Comparison of ENCODE assay signal across 9 cellular contexts in the genomic region with DNA sequence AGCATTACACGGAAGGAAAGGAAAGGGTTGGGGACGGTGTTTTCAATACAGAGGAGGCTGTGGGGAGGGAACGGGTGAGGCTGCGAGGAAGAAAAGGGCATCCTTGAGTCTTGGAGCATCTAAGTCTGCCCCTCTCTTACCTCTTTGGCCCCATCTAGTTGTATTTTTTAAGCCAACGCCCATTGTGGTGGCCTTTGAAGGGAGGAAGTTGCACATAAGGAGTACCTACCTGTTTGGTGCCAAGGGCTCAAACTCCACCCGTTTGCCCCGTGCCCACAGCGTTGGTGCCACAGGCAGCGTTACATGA.
DNase-seq lines count a peak whose midpoint lies in the region; ATAC-seq, FAIRE-seq and TF ChIP-seq lines count a peak whose summit lies in the region.
"Had no signal": no experiment of that assay in that cellular context is flagged by ENCODE, and none has a peak within 500 bp of the region (broad histone marks: within the 10 kb centered on the region; RNA-seq: fewer than 3 reads in every experiment).

No MANE protein-coding gene starts in this region.

- no peaks in the 10 kb centered on the region for H3K79me2 ChIP-seq in astrocyte (ENCODE audit: insufficient read depth, low read length)

- peak overlapping the region; percentile 73 for H3K9ac ChIP-seq in astrocyte (ENCODE audit: low read length)

- DNase-seq in activated T-helper 1 cell treated with Interleukin-2 at 50 U/mL for 16 hours (ENCODE audit: low read depth) (peak; percentile 14), astrocyte (ENCODE audit: low read depth) (no peak), lower lobe of right lung (no peak), tibial artery (no peak), NCI-H446 treated with DMSO at 0.1 percent for 48 hours (lab: John Stamatoyannopoulos, UW) (no peak), NCI-H1436 treated with DMSO at 0.1 percent for 48 hours (lab: John Stamatoyannopoulos, UW) (no peak)
- no peak for DNase-seq in activated T-helper 1 cell treated with anti-CD3 and anti-CD28 coated beads, Interleukin-12 subunit alpha, Interleukin-12 subunit beta, Interleukin-2, Interleukin-4 antibody, amounts not matched to agents 30 ng/mL and 10 ng/mL and 1 ng/mL, durations not matched to agents 14 hours and 24 hours and 36 hours (ENCODE audit: low spot score)

- H4K20me1 ChIP-seq in astrocyte (ENCODE audit: insufficient read depth, low read length), result peaks cover 3% of the 10 kb centered on the region

- H3K4me1 Mint-ChIP-seq in activated T-helper 1 cell treated with anti-CD3 and anti-CD28 coated beads, Interleukin-12 subunit alpha, Interleukin-12 subunit beta, Interleukin-2, Interleukin-4 antibody, amounts not matched to agents 30 ng/mL and 10 ng/mL and 1 ng/mL, durations not matched to agents 14 hours and 24 hours and 36 hours (ENCODE audit: low read depth), result peaks cover 7% of the 10 kb centered on the region
- peaks cover 23% of the 10 kb centered on the region for H3K4me1 Mint-ChIP-seq in astrocyte (ENCODE audit: low read depth, unreplicated experiment)

- H3K4me3 ChIP-seq in astrocyte (ENCODE audit: insufficient read depth, low read depth, low read length) (peak overlapping the region; percentile 63), lower lobe of right lung (peak overlapping the region; percentile 56), tibial artery (peak overlapping the region; percentile 46 to 60)

- H3K4me2 ChIP-seq in astrocyte (ENCODE audit: low read length), result peak overlapping the region; percentile 97

- H3K4me3 Mint-ChIP-seq in activated T-helper 1 cell treated with anti-CD3 and anti-CD28 coated beads, Interleukin-12 subunit alpha, Interleukin-12 subunit beta, Interleukin-2, Interleukin-4 antibody, amounts not matched to agents 30 ng/mL and 10 ng/mL and 1 ng/mL, durations not matched to agents 14 hours and 24 hours and 36 hours, result no peak overlapping the region
- H3K4me3 Mint-ChIP-seq in astrocyte (ENCODE audit: unreplicated experiment), result peak overlapping the region; percentile 75

- intact Hi-C loops in activated T-helper 1 cell treated with anti-CD3 and anti-CD28 coated beads, Interleukin-12 subunit alpha, Interleukin-12 subunit beta, Interleukin-2, Interleukin-4 antibody, amounts not matched to agents 30 ng/mL and 10 ng/mL and 1 ng/mL, durations not matched to agents 14 hours and 24 hours and 36 hours (cut with micrococcal nuclease), result loop anchor here (5.0 kb wide), 1 partner anchor 103 kb away; no protein-coding TSS in a partner anchor
- intact Hi-C loops in lower lobe of right lung (cut with DNase I) (no loop called here), tibial artery (cut with DNase I; ENCODE audit: low total_unique reads) (no loop called here)

- no peak overlapping the region for H3K27ac ChIP-seq in astrocyte (ENCODE audit: low read depth, low read length)
- H3K27ac ChIP-seq in lower lobe of right lung, result no peak overlapping the region
- H3K27ac ChIP-seq in tibial artery, result peak overlapping the region in 1 of 2 donors; percentile 32
- H3K27ac ChIP-seq: C4-2B had no signal

- peaks cover 21% of the 10 kb centered on the region for H3K4me1 ChIP-seq in astrocyte (ENCODE audit: insufficient read depth, low read length)
- peaks cover 8% of the 10 kb centered on the region for H3K4me1 ChIP-seq in lower lobe of right lung
- H3K4me1 ChIP-seq in tibial artery, result peaks cover 0 to 17% (median 13%) of the 10 kb centered on the region in 4 donors

- H3K36me3 Mint-ChIP-seq in activated T-helper 1 cell treated with anti-CD3 and anti-CD28 coated beads, Interleukin-12 subunit alpha, Interleukin-12 subunit beta, Interleukin-2, Interleukin-4 antibody, amounts not matched to agents 30 ng/mL and 10 ng/mL and 1 ng/mL, durations not matched to agents 14 hours and 24 hours and 36 hours (ENCODE audit: low read depth), result no peaks in the 10 kb centered on the region
- H3K36me3 Mint-ChIP-seq in astrocyte (ENCODE audit: low read depth, unreplicated experiment), result peaks cover 3% of the 10 kb centered on the region

- peak overlapping the region; percentile 82 for H2AFZ ChIP-seq in astrocyte (ENCODE audit: low read depth, low read length)

- no peak for FAIRE-seq in astrocyte (lab: Jason Lieb, UNC)

- no peaks in the 10 kb centered on the region for H3K27me3 ChIP-seq in astrocyte (ENCODE audit: insufficient read depth, low read length)
- peaks cover 6% of the 10 kb centered on the region for H3K27me3 ChIP-seq in lower lobe of right lung (ENCODE audit: low read depth)
- no peaks in the 10 kb centered on the region for H3K27me3 ChIP-seq in tibial artery

- no peak overlapping the region for H3K27ac Mint-ChIP-seq in activated T-helper 1 cell treated with anti-CD3 and anti-CD28 coated beads, Interleukin-12 subunit alpha, Interleukin-12 subunit beta, Interleukin-2, Interleukin-4 antibody, amounts not matched to agents 30 ng/mL and 10 ng/mL and 1 ng/mL, durations not matched to agents 14 hours and 24 hours and 36 hours
- no peak overlapping the region for H3K27ac Mint-ChIP-seq in astrocyte (ENCODE audit: unreplicated experiment)

- H3K36me3 ChIP-seq in astrocyte (ENCODE audit: insufficient read depth, low read length) (no peaks in the 10 kb centered on the region), lower lobe of right lung (no peaks in the 10 kb centered on the region), tibial artery (no peaks in the 10 kb centered on the region)

- no peaks in the 10 kb centered on the region for H3K9me3 Mint-ChIP-seq in activated T-helper 1 cell treated with anti-CD3 and anti-CD28 coated beads, Interleukin-12 subunit alpha, Interleukin-12 subunit beta, Interleukin-2, Interleukin-4 antibody, amounts not matched to agents 30 ng/mL and 10 ng/mL and 1 ng/mL, durations not matched to agents 14 hours and 24 hours and 36 hours
- no peaks in the 10 kb centered on the region for H3K9me3 Mint-ChIP-seq in astrocyte (ENCODE audit: unreplicated experiment)

- H3K27me3 Mint-ChIP-seq in activated T-helper 1 cell treated with anti-CD3 and anti-CD28 coated beads, Interleukin-12 subunit alpha, Interleukin-12 subunit beta, Interleukin-2, Interleukin-4 antibody, amounts not matched to agents 30 ng/mL and 10 ng/mL and 1 ng/mL, durations not matched to agents 14 hours and 24 hours and 36 hours (ENCODE audit: insufficient read depth), result peaks cover 49% of the 10 kb centered on the region
- H3K27me3 Mint-ChIP-seq in astrocyte (ENCODE audit: low read depth, unreplicated experiment), result peaks cover 26% of the 10 kb centered on the region

- TF ChIP-seq CTCF in astrocyte (IDR thresholded peaks at IDR 0.05; ENCODE audit: insufficient read depth, low read depth, low read length) (no peak), lower lobe of right lung (IDR thresholded peaks at IDR 0.05) (no peak), tibial artery (IDR thresholded peaks at IDR 0.05) (no peak)

- ATAC-seq in lower lobe of right lung, result no peak
- ATAC-seq in HG02870 (IDR thresholded peaks at IDR 0.05; ENCODE audit: unreplicated experiment), result no peak

- no peaks in the 10 kb centered on the region for H3K9me3 ChIP-seq in astrocyte (ENCODE audit: insufficient read depth, low read depth, low read length)
- no peaks in the 10 kb centered on the region for H3K9me3 ChIP-seq in lower lobe of right lung
- H3K9me3 ChIP-seq in tibial artery, result no peaks in the 10 kb centered on the region
